In genomic region chr9:21836437-21837161, GRCh38 we compare ENCODE assay signal across 10 cellular contexts. TPM values are rescaled to one million over a fixed set of nuclear protein-coding genes. Genes with fewer than 3 reads are reported as not detected.
DNase-seq lines count a peak whose midpoint lies in the region; ATAC-seq and TF ChIP-seq lines count a peak whose summit lies in the region.
"Had no signal": no experiment of that assay in that cellular context is flagged by ENCODE, and none has a peak within 500 bp of the region (broad histone marks: within the 10 kb centered on the region; RNA-seq: fewer than 3 reads in every experiment).

No MANE protein-coding gene starts in this region.

- H3K4me3 ChIP-seq in IMR-90 (ENCODE audit: insufficient read depth, low read depth, low read length) (no peak overlapping the region; the same call in 1 of the 2 replicates), body of pancreas (no peak overlapping the region), lung (no peak overlapping the region)

- ATAC-seq in IMR-90 (ENCODE audit: low read depth) (peak; percentile 91), body of pancreas (peak; percentile 42), lung (ENCODE audit: insufficient read depth, low FRiP score) (peak; percentile 37), sciatic nerve (no peak)
- no peak for ATAC-seq in naive thymus-derived CD8-positive, alpha-beta T cell

- H2BK20ac ChIP-seq in IMR-90 (ENCODE audit: low read depth, low read length): peak overlapping the region; percentile 66

- peak overlapping the region; percentile 88 for H2BK5ac ChIP-seq in IMR-90 (ENCODE audit: low read depth, low read length, poor library complexity, severe bottlenecking)

- WGBS in IMR-90 (ENCODE audit: extremely low coverage in 2 of 2, insufficient read length in 1 of 2), 2 experiments: 0% methylated on average over 1 of the region's 7 CpGs; no CpG with 5 or more reads in 1 of the 2 experiments
- 63 to 72% methylated on average over 7 of the region's 7 CpGs for WGBS in body of pancreas, 2 donors
- 81 to 89% methylated on average over 7 of the region's 7 CpGs for WGBS in lung, 2 donors

- no peaks in the 10 kb centered on the region for H3K27me3 Mint-ChIP-seq in naive thymus-derived CD8-positive, alpha-beta T cell
- H3K27me3 Mint-ChIP-seq: memory B cell had no signal

- POLR2A ChIA-PET in IMR-90 (lab: Charles Lee; ENCODE audit: unreplicated experiment): interaction anchor here (0.8 kb wide), 1 partner anchor 18 kb away, joined by 3 read pairs; no protein-coding TSS in a partner anchor
- POLR2A ChIA-PET in naive thymus-derived CD8-positive, alpha-beta T cell (lab: Charles Lee): no interaction called here

- peak overlapping the region; percentile 86 for H3K4ac ChIP-seq in IMR-90 (ENCODE audit: low read depth, low read length)

- no peaks in the 10 kb centered on the region; the same call in 1 of the 2 replicates for H4K20me1 ChIP-seq in IMR-90 (ENCODE audit: insufficient read depth, low read length)

- peaks cover 41 to 64% of the 10 kb centered on the region in 2 experiments for H3K79me1 ChIP-seq in IMR-90 (ENCODE audit: low read depth in 1 of 2, low read length in 2 of 2)

- no peak overlapping the region for H3K4me3 Mint-ChIP-seq in naive thymus-derived CD8-positive, alpha-beta T cell
- H3K4me3 Mint-ChIP-seq: memory B cell had no signal

- H3K14ac ChIP-seq in IMR-90 (replicated peaks; ENCODE audit: low read depth, low read length): peak overlapping the region; percentile 18

- H3K36me3 ChIP-seq in IMR-90 (ENCODE audit: control insufficient read depth, insufficient read depth, low read length): peaks cover 26% of the 10 kb centered on the region
- H3K36me3 ChIP-seq in body of pancreas (replicated peaks in 1 of 2; ENCODE audit: insufficient read depth in 1 of 2, low read depth in 2 of 2): peaks cover 0 to 4% of the 10 kb centered on the region in 2 donors
- H3K36me3 ChIP-seq in lung (ENCODE audit: control insufficient read depth in 2 of 2, insufficient read depth in 2 of 2, low read length in 2 of 2): peaks cover 17 to 52% of the 10 kb centered on the region in 2 donors

- H3K9me3 ChIP-seq in IMR-90 (ENCODE audit: control insufficient read depth, insufficient read depth, low read length) (no peaks in the 10 kb centered on the region), body of pancreas (no peaks in the 10 kb centered on the region), lung (ENCODE audit: control insufficient read depth in 2 of 2, insufficient read depth in 1 of 2, low read length in 1 of 2) (peaks cover 0 to 5% of the 10 kb centered on the region in 2 donors)

- DNase-seq in COLO829 (ENCODE audit: low spot score) (peak; percentile 81), IMR-90 (peak; percentile 100), body of pancreas (no peak), lung (ENCODE audit: low spot score) (no peak), NCI-H1105 treated with DMSO at 0.1 percent for 48 hours (lab: John Stamatoyannopoulos, UW) (no peak), DMS114 treated with DMSO at 0.1 percent for 48 hours (lab: John Stamatoyannopoulos, UW; ENCODE audit: unreplicated experiment) (no peak), sciatic nerve (ENCODE audit: low spot score) (no peak)
- DNase-seq in naive thymus-derived CD8-positive, alpha-beta T cell: no peak
- DNase-seq: cerebellar nuclear complex had no signal

- peak overlapping the region; percentile 90; the same call in 2 of the 3 replicates for H2BK15ac ChIP-seq in IMR-90 (ENCODE audit: low read depth, low read length)

- TF ChIP-seq RAD21 in IMR-90 (IDR thresholded peaks at IDR 0.05; ENCODE audit: low read length): no peak

- TF ChIP-seq POLR2A in IMR-90 (IDR thresholded peaks at IDR 0.05; ENCODE audit: low read depth, low read length) (peak; percentile 70; the same call in 1 of the 2 replicates), body of pancreas (IDR thresholded peaks at IDR 0.05) (no peak)

- TF ChIP-seq CTCF in IMR-90 (conservative IDR thresholded peaks at IDR 0.05; ENCODE audit: low read depth, low read length): no peak
- TF ChIP-seq CTCF in body of pancreas (IDR thresholded peaks at IDR 0.05): no peak
- no peak for TF ChIP-seq CTCF in lung (IDR thresholded peaks at IDR 0.05; ENCODE audit: control extremely low read depth, extremely low read depth)

- peak overlapping the region; percentile 76 for H4K91ac ChIP-seq in IMR-90 (ENCODE audit: insufficient read depth, low read depth, low read length)

- peak overlapping the region; percentile 83 for H3K27ac ChIP-seq in IMR-90 (ENCODE audit: insufficient read depth, low read length)
- no peak overlapping the region for H3K27ac ChIP-seq in body of pancreas
- H3K27ac ChIP-seq in lung (ENCODE audit: low read depth in 1 of 2, low read length in 1 of 2): no peak overlapping the region

- H3K18ac ChIP-seq in IMR-90 (ENCODE audit: low read depth, low read length): peak overlapping the region; percentile 73

- peak overlapping the region in 2 of 10 donors; percentile 13 to 48 for H3K27ac Mint-ChIP-seq in naive thymus-derived CD8-positive, alpha-beta T cell
- H3K27ac Mint-ChIP-seq: memory B cell had no signal

- H3K9ac ChIP-seq in IMR-90 (ENCODE audit: low read depth, low read length): peak overlapping the region; percentile 17; the same call in 1 of the 2 replicates

- H3K4me2 ChIP-seq in IMR-90 (ENCODE audit: low read depth, low read length): peak overlapping the region; percentile 60

- H3K4me1 Mint-ChIP-seq in naive thymus-derived CD8-positive, alpha-beta T cell: peaks cover 6 to 38% (median 19%) of the 10 kb centered on the region in 4 donors

- H3K9me1 ChIP-seq in IMR-90 (ENCODE audit: insufficient read depth, low read length): peaks cover 8% of the 10 kb centered on the region; the same call in 1 of the 2 replicates

- H2AK9ac ChIP-seq in IMR-90 (replicated peaks; ENCODE audit: low read depth, low read length, poor library complexity): peak overlapping the region; percentile 6

- dilution Hi-C loops in IMR-90 (cut with HindIII; ENCODE audit: low sequenced_read_pairs, unreplicated experiment): no loop called here

- peak overlapping the region; percentile 6; the same call in 1 of the 2 replicates for H3K23ac ChIP-seq in IMR-90 (ENCODE audit: low read depth, low read length)

- H4K8ac ChIP-seq in IMR-90 (ENCODE audit: low read depth in 2 of 2, low read length in 2 of 2): peak overlapping the region; percentile 42 to 88

- intact Hi-C loops in IMR-90 (cut with micrococcal nuclease): no loop called here
- intact Hi-C loops in body of pancreas (cut with DNase I): no loop called here
- intact Hi-C loops in sciatic nerve (cut with DNase I): no loop called here

- H3K9me3 Mint-ChIP-seq in naive thymus-derived CD8-positive, alpha-beta T cell: peaks cover 0 to 6% (median 0%) of the 10 kb centered on the region in 9 donors
- H3K9me3 Mint-ChIP-seq: memory B cell had no signal

- CTCF ChIA-PET in IMR-90 (lab: Yijun Ruan, JAX): interaction anchor here (0.6 to 1.3 kb wide), 5 partner anchors 18 to 851 kb away, joined by 3 to 5 read pairs (median 3); no protein-coding TSS in a partner anchor

- BruUV-seq in IMR-90 (replicated peaks; lab: Mats Ljungman, UMichigan): no TSS peak

- H2AK5ac ChIP-seq in IMR-90 (ENCODE audit: low read depth, low read length): peak overlapping the region; percentile 87

- H3K27me3 ChIP-seq in IMR-90 (ENCODE audit: control insufficient read depth, insufficient read depth, low read length) (no peaks in the 10 kb centered on the region), body of pancreas (no peaks in the 10 kb centered on the region), lung (ENCODE audit: control insufficient read depth, insufficient read depth) (no peaks in the 10 kb centered on the region)

- peak overlapping the region; percentile 78 for H2BK120ac ChIP-seq in IMR-90 (ENCODE audit: low read depth, low read length)

- in situ Hi-C loops in IMR-90 (cut with MboI; ENCODE audit: low sequenced_read_pairs): no loop called here

- H3K36me3 Mint-ChIP-seq in naive thymus-derived CD8-positive, alpha-beta T cell: peaks cover 63 to 89% (median 88%) of the 10 kb centered on the region in 3 donors

- peak overlapping the region; percentile 54 for H2AFZ ChIP-seq in IMR-90 (replicated peaks; ENCODE audit: low read length, poor library complexity)

- peak overlapping the region; percentile 63 for H3K56ac ChIP-seq in IMR-90 (ENCODE audit: extremely low read depth, insufficient read depth, low read length)

- H4K5ac ChIP-seq in IMR-90 (ENCODE audit: low read depth, low read length): peak overlapping the region; percentile 34

- H3K4me1 ChIP-seq in IMR-90 (ENCODE audit: control insufficient read depth, insufficient read depth, low read length) (peaks cover 21% of the 10 kb centered on the region), body of pancreas (peaks cover 9% of the 10 kb centered on the region), lung (ENCODE audit: control insufficient read depth in 2 of 2, insufficient read depth in 2 of 2, low read length in 2 of 2) (peaks cover 2 to 4% of the 10 kb centered on the region in 2 donors)

TF ChIP-seq in IMR-90, 13 proteins besides CTCF, POLR2A, EP300 and RAD21 (continues in another document):
- TF ChIP-seq SMC3 (IDR thresholded peaks at IDR 0.05; ENCODE audit: low read depth, low read length): no peak
- no peak for TF ChIP-seq MXI1 (IDR thresholded peaks at IDR 0.05; ENCODE audit: borderline replicate concordance, low read depth, low read length)
- TF ChIP-seq FOS (IDR thresholded peaks at IDR 0.05; ENCODE audit: low read depth, low read length): peak; percentile 93
- no peak for TF ChIP-seq MAFK (IDR thresholded peaks at IDR 0.05; ENCODE audit: low read depth, low read length)
- TF ChIP-seq RFX5 (IDR thresholded peaks at IDR 0.05; ENCODE audit: low read depth, low read length): no peak
- 0 out of 2 replicates have a peak, but pooled peaks have one; percentile 16 for TF ChIP-seq BHLHE40 (IDR thresholded peaks at IDR 0.05; ENCODE audit: low read depth, low read length)
- TF ChIP-seq RCOR1 (IDR thresholded peaks at IDR 0.05; ENCODE audit: insufficient replicate concordance, low read length): peak; percentile 44
- TF ChIP-seq CEBPB (IDR thresholded peaks at IDR 0.05; ENCODE audit: low read depth, low read length): peak; percentile 66; the same call in 1 of the 2 replicates
- peak; percentile 30 for TF ChIP-seq MAZ (IDR thresholded peaks at IDR 0.05; ENCODE audit: borderline replicate concordance, low read depth, low read length)

RNA-seq across cellular contexts. Expression of gene MTAP, which starts 34.2 kb away (rescaled TPM):
- total RNA-seq in IMR-90 (2012; rRNA removed): 33.6 and 50.9 TPM in 2 replicates
- polyA plus RNA-seq in IMR-90 (2012; rRNA removed): 14.1 and 15.7 TPM in 2 replicates
- polyA plus RNA-seq in IMR-90 (2012; cell fraction: cytosol; rRNA removed): 3.9 and 6.2 TPM in 2 replicates
- 3.0 and 23.7 TPM in 2 replicates for polyA plus RNA-seq in IMR-90 (2012; cell fraction: nucleus; rRNA removed; ENCODE audit: low replicate concordance)
- total RNA-seq in body of pancreas: 10 to 100 TPM; 10.9 to 25.1 TPM
- total RNA-seq in lung: 10 to 100 TPM; 26.4 to 31.5 TPM
- polyA plus RNA-seq in lung: 10 to 100 TPM in 1 of 2 donors, 1 to 10 TPM in 1; 10.0 to 11.1 TPM
- total RNA-seq in naive thymus-derived CD8-positive, alpha-beta T cell: 10 to 100 TPM; 44.7 to 46.0 TPM
- polyA plus RNA-seq in naive thymus-derived CD8-positive, alpha-beta T cell: 10 to 100 TPM; 11.2 to 20.2 (median 14.2) TPM
- total RNA-seq in sciatic nerve: 42.5 TPM

Comparison
In these comparisons a context has a peak if more than half of its experiments do, and no peak if none do; other contexts are left out.
1. DNase-seq: peak in COLO829 (single experiment) and IMR-90 (single experiment); none in body of pancreas (0 of 4), lung (single experiment), naive thymus-derived CD8-positive, alpha-beta T cell (0 of 10), NCI-H1105 treated with DMSO at 0.1 percent for 48 hours (single experiment), DMS114 treated with DMSO at 0.1 percent for 48 hours (single experiment) and sciatic nerve (single experiment).
2. ATAC-seq: peak in IMR-90 (single experiment), body of pancreas (single experiment) and lung (single experiment); none in naive thymus-derived CD8-positive, alpha-beta T cell (0 of 2) and sciatic nerve (single experiment).